Comparison of ENCODE assay signal across 8 cellular contexts in the genomic region with DNA sequence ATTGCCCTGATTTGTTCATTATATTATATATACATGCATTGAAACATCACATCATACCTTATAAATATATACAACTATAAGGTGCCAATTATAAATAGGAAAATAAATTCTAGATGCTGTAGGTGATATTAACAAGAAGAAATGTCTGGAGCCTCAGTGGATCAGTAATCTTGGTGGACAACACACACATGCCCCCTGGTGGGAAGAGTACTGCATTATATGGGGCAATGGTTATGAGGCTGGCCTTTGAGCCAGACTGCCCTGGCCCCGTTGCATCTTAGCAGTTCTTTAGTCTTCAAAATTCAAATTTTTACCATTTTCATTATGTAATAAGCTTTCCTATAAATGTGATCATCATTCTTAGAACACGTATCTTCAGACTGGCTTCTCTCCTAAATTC.
DNase-seq lines count a peak whose midpoint lies in the region; ATAC-seq, FAIRE-seq and TF ChIP-seq lines count a peak whose summit lies in the region.

No MANE protein-coding gene starts in this region.

- H3K4me1 ChIP-seq in K562 (replicated peaks in 1 of 2; ENCODE audit: control insufficient read depth in 2 of 2, insufficient read depth in 2 of 2, low read length in 2 of 2): no peaks in the 10 kb centered on the region
- H3K4me1 ChIP-seq in neuronal stem cell (ENCODE audit: control insufficient read depth in 2 of 2, insufficient read depth in 1 of 2, low read depth in 1 of 2, low read length in 2 of 2): no peaks in the 10 kb centered on the region

- H3K79me2 ChIP-seq in K562 (ENCODE audit: control insufficient read depth, insufficient read depth, low read length): no peaks in the 10 kb centered on the region

- no peak overlapping the region for H3K27ac Mint-ChIP-seq in neural crest cell (ENCODE audit: unreplicated experiment)

- H3K36me3 ChIP-seq in K562 (ENCODE audit: control insufficient read depth, insufficient read depth, low read length) (no peaks in the 10 kb centered on the region), neuronal stem cell (replicated peaks in 1 of 2; ENCODE audit: control insufficient read depth in 2 of 2, insufficient read depth in 2 of 2, low read length in 2 of 2) (no peaks in the 10 kb centered on the region)

- DNase-seq in EL (peak; percentile 59), LoVo (ENCODE audit: low spot score) (peak; percentile 50), K562 (ENCODE audit: extremely low read depth in 1 of 4, low spot score in 3 of 4) (peak; percentile 12 to 33 (median 19)), neural crest cell (ENCODE audit: low read depth, low spot score) (peak; percentile 28), activated T-cell treated with anti-CD3 and anti-CD28 coated beads for 4 hours (no peak), NCI-H345 treated with DMSO at 0.1 percent for 48 hours (lab: John Stamatoyannopoulos, UW; ENCODE audit: unreplicated experiment) (no peak), neuronal stem cell (ENCODE audit: low spot score) (no peak)

- H2BK15ac ChIP-seq in neuronal stem cell (ENCODE audit: low read length): no peak overlapping the region

- TF ChIP-seq CTCF in K562 (IDR thresholded peaks at IDR 0.05 in 2 of 3, conservative IDR thresholded peaks at IDR 0.05 in 1 of 3; ENCODE audit: insufficient read depth in 2 of 3, low read depth in 1 of 3, low read length in 3 of 3) (peak in 2 of 3 experiments; percentile 15 to 28; a peak in 2 of 6 replicates), neural crest cell (conservative IDR thresholded peaks at IDR 0.05) (peak; percentile 65)

- H3K4me2 ChIP-seq in K562 (ENCODE audit: insufficient read depth, low read length): no peak overlapping the region
- H3K4me2 ChIP-seq in neuronal stem cell (ENCODE audit: insufficient read depth, low read length, poor library complexity, severe bottlenecking): no peak overlapping the region

- H3K23ac ChIP-seq in neuronal stem cell (ENCODE audit: low read depth, low read length, poor library complexity): no peak overlapping the region

- no peaks in the 10 kb centered on the region for H4K20me1 ChIP-seq in K562 (replicated peaks; ENCODE audit: control insufficient read depth, insufficient read depth, low read length)

- H3K36me3 Mint-ChIP-seq in neural crest cell (ENCODE audit: low read depth): no peaks in the 10 kb centered on the region

- H3K27ac ChIP-seq in K562 (ENCODE audit: extremely low read depth, low read depth, low read length): no peak overlapping the region
- no peak overlapping the region for H3K27ac ChIP-seq in neuronal stem cell (replicated peaks; ENCODE audit: low read length)

- no peak overlapping the region for H3K4me3 ChIP-seq in K562
- H3K4me3 ChIP-seq in neuronal stem cell (ENCODE audit: low read length in 2 of 2): no peak overlapping the region

- POLR2A ChIA-PET in K562 (lab: Yijun Ruan, JAX): no interaction called here

- TF ChIP-seq EP300 in K562 (IDR thresholded peaks at IDR 0.05; ENCODE audit: low read length): no peak

- no peaks in the 10 kb centered on the region for H3K27me3 Mint-ChIP-seq in neural crest cell (ENCODE audit: low read depth)

- H3K9me3 Mint-ChIP-seq in neural crest cell: no peaks in the 10 kb centered on the region

- H4K91ac ChIP-seq in neuronal stem cell (ENCODE audit: low read depth, low read length, poor library complexity): no peak overlapping the region

- no peak overlapping the region for H3K4ac ChIP-seq in neuronal stem cell (ENCODE audit: low read length)

- H3K14ac ChIP-seq in neuronal stem cell (ENCODE audit: low read length): no peak overlapping the region

- H3K9ac ChIP-seq in K562 (ENCODE audit: insufficient read depth in 1 of 2, low read depth in 2 of 2, low read length in 2 of 2) (no peak overlapping the region), neuronal stem cell (ENCODE audit: low read depth, low read length, poor library complexity) (no peak overlapping the region)

- no peak overlapping the region for H4K8ac ChIP-seq in neuronal stem cell (ENCODE audit: low read depth, low read length)

- H2BK5ac ChIP-seq in neuronal stem cell (ENCODE audit: low read length): no peak overlapping the region

- WGBS in K562 (ENCODE audit: insufficient coverage, low coverage, missing lambda C conversion rate): 0% methylated on average over 2 of the region's 2 CpGs
- WGBS in neuronal stem cell (ENCODE audit: extremely low coverage in 2 of 2, insufficient read length in 2 of 2, insufficient replicate concordance in 1 of 2), 2 donors: no CpG with 5 or more reads among the region's 2 CpGs

- FAIRE-seq in K562 (lab: Jason Lieb, UNC): no peak

- in situ Hi-C loops in K562 (cut with MboI): no loop called here

- BruUV-seq in K562 (replicated peaks; lab: Mats Ljungman, UMichigan): no TSS peak

- no peak overlapping the region for H2BK12ac ChIP-seq in neuronal stem cell (ENCODE audit: low read length)

- no peaks in the 10 kb centered on the region for H3K27me3 ChIP-seq in K562 (ENCODE audit: control insufficient read depth in 2 of 2, insufficient read depth in 2 of 2, low read length in 2 of 2)
- no peaks in the 10 kb centered on the region for H3K27me3 ChIP-seq in neuronal stem cell (ENCODE audit: control insufficient read depth in 3 of 3, insufficient read depth in 3 of 3, low read depth in 1 of 3, low read length in 3 of 3)

- CTCF ChIA-PET in K562 (lab: Yijun Ruan, JAX; ENCODE audit: low intra/inter-chr PET ratio): no interaction called here

- no peak for TF ChIP-seq POLR2A in K562 (conservative IDR thresholded peaks at IDR 0.05)

- no peaks in the 10 kb centered on the region; the same call in none of the 2 replicates for H3K9me3 ChIP-seq in K562 (replicated peaks; ENCODE audit: control insufficient read depth, insufficient read depth, low read depth, low read length)
- H3K9me3 ChIP-seq in neuronal stem cell (replicated peaks in 1 of 2; ENCODE audit: control insufficient read depth in 2 of 2, insufficient read depth in 1 of 2, low read depth in 1 of 2, low read length in 2 of 2): no peaks in the 10 kb centered on the region

- intact Hi-C loops in K562 (cut with micrococcal nuclease): no loop called here

- peak; percentile 77 for ATAC-seq in GM21367 (IDR thresholded peaks at IDR 0.05; ENCODE audit: unreplicated experiment)
- peak; percentile 59; the same call in 1 of the 3 replicates for ATAC-seq in K562

- H3K18ac ChIP-seq in neuronal stem cell (ENCODE audit: low read length): no peak overlapping the region

- no peak for TF ChIP-seq RAD21 in K562 (CRISPR knock-in tag; conservative IDR thresholded peaks at IDR 0.05 in 1 of 2, IDR thresholded peaks at IDR 0.05 in 1 of 2)

- no peaks in the 10 kb centered on the region for H3K4me1 Mint-ChIP-seq in neural crest cell

- no peak overlapping the region for H3K4me3 Mint-ChIP-seq in neural crest cell

- H2AFZ ChIP-seq in K562 (ENCODE audit: low read depth, low read length) (no peak overlapping the region), neuronal stem cell (ENCODE audit: low read length) (no peak overlapping the region)

- no peak overlapping the region for H2AK5ac ChIP-seq in neuronal stem cell (ENCODE audit: low read depth, low read length)

- H3K9me1 ChIP-seq in K562 (ENCODE audit: control insufficient read depth, insufficient read depth, low read length): no peaks in the 10 kb centered on the region

- H3K79me1 ChIP-seq in neuronal stem cell (ENCODE audit: low read depth, low read length): no peaks in the 10 kb centered on the region

- H2BK120ac ChIP-seq in neuronal stem cell (ENCODE audit: low read depth, low read length): no peak overlapping the region

TF ChIP-seq in K562, 482 proteins besides CTCF, POLR2A, EP300 and RAD21 (continues in another document):
- TF ChIP-seq AFF1 (IDR thresholded peaks at IDR 0.05; ENCODE audit: low read depth in 1 of 2, partially characterized antibody in 2 of 2) (no peak), SMC3 (conservative IDR thresholded peaks at IDR 0.05; ENCODE audit: insufficient read depth, low read depth, low read length) (0 out of 2 replicates have a peak, but pooled peaks have one; percentile 7), FOXP1 (CRISPR knock-in tag; IDR thresholded peaks at IDR 0.05) (no peak)
- TF ChIP-seq, protein P1, sequence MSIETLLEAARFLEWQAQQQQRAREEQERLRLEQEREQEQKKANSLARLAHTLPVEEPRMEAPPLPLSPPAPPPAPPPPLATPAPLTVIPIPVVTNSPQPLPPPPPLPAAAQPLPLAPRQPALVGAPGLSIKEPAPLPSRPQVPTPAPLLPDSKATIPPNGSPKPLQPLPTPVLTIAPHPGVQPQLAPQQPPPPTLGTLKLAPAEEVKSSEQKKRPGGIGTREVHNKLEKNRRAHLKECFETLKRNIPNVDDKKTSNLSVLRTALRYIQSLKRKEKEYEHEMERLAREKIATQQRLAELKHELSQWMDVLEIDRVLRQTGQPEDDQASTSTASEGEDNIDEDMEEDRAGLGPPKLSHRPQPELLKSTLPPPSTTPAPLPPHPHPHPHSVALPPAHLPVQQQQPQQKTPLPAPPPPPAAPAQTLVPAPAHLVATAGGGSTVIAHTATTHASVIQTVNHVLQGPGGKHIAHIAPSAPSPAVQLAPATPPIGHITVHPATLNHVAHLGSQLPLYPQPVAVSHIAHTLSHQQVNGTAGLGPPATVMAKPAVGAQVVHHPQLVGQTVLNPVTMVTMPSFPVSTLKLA (conservative IDR thresholded peaks at IDR 0.05): no peak

Comparison
In these comparisons a context has a peak if more than half of its experiments do, and no peak if none do; other contexts are left out.
1. DNase-seq: peak in EL (single experiment), LoVo (single experiment), K562 (4 of 4) and neural crest cell (single experiment); none in activated T-cell treated with anti-CD3 and anti-CD28 coated beads for 4 hours (single experiment), NCI-H345 treated with DMSO at 0.1 percent for 48 hours (single experiment) and neuronal stem cell (single experiment).